Comparison of ENCODE assay signal across 20 cellular contexts in the genomic region with DNA sequence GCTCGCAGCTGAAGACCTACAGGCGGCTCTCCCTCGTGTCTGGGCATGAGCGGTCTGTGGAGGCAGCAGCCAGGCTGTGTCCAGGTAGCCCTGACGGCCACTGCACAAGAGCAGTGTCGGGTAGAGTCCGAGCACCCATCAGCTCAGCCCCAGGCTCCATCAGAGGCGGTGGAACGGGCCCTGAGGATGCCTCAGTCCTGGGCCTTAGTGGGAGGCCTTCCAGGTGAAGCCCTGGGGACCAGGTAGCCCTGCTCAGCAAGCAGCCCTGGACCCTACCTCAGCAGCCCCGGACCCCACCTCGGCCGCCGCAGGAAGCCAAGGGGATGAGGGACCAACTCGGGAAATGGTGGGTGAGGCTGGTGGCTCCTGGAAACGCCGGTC. TPM values are rescaled to one million over a fixed set of nuclear protein-coding genes. Genes with fewer than 3 reads are reported as not detected.
A peak's percentile ranks its signal among the peaks of the same experiment; 100 is the strongest.
DNase-seq lines count a peak whose midpoint lies in the region; ATAC-seq and TF ChIP-seq lines count a peak whose summit lies in the region.
"Had no signal": no experiment of that assay in that cellular context is flagged by ENCODE, and none has a peak within 500 bp of the region (broad histone marks: within the 10 kb centered on the region; RNA-seq: fewer than 3 reads in every experiment).

No MANE protein-coding gene starts in this region.

- WGBS in neuronal stem cell (ENCODE audit: extremely low coverage in 2 of 2, insufficient read length in 2 of 2, insufficient replicate concordance in 1 of 2), 2 donors = no CpG with 5 or more reads among the region's 16 CpGs
- 92 to 94% methylated on average over 14 to 16 of the region's 16 CpGs for WGBS in aorta, 2 donors

- H2BK5ac ChIP-seq in neuronal stem cell (ENCODE audit: low read length) = no peak overlapping the region

- H3K4me2 ChIP-seq in neuronal stem cell (ENCODE audit: insufficient read depth, low read length, poor library complexity, severe bottlenecking) = no peak overlapping the region

- H3K23ac ChIP-seq in neuronal stem cell (ENCODE audit: low read depth, low read length, poor library complexity) = peak overlapping the region; percentile 46

- intact Hi-C loops in Right ventricle myocardium superior (cut with DNase I) = no loop called here
- intact Hi-C loops in aorta (cut with DNase I) = no loop called here

- H3K9me3 ChIP-seq in right atrium auricular region = peaks cover 0 to 6% of the 10 kb centered on the region in 2 donors
- peaks cover 2 to 4% of the 10 kb centered on the region in 2 donors for H3K9me3 ChIP-seq in neuronal stem cell (replicated peaks in 1 of 2; ENCODE audit: control insufficient read depth in 2 of 2, insufficient read depth in 1 of 2, low read depth in 1 of 2, low read length in 2 of 2)
- H3K9me3 ChIP-seq in aorta (ENCODE audit: control insufficient read depth, low read length) = no peaks in the 10 kb centered on the region
- H3K9me3 ChIP-seq: HAP-1, MG63 had no signal

- H3K36me3 ChIP-seq in right atrium auricular region (no peaks in the 10 kb centered on the region), neuronal stem cell (replicated peaks in 1 of 2; ENCODE audit: control insufficient read depth in 2 of 2, insufficient read depth in 2 of 2, low read length in 2 of 2) (no peaks in the 10 kb centered on the region), aorta (ENCODE audit: control insufficient read depth in 1 of 2, insufficient read depth in 2 of 2, low read length in 1 of 2) (no peaks in the 10 kb centered on the region)
- H3K36me3 ChIP-seq: HAP-1, MG63 had no signal

- no peak for DNase-seq in Right ventricle myocardium superior
- no peak for DNase-seq in right atrium auricular region (ENCODE audit: low spot score)
- no peak for DNase-seq in neuronal stem cell (ENCODE audit: low spot score)
- DNase-seq in aorta = peak; percentile 36 to 74
- no peak for DNase-seq in NCI-H526 treated with DMSO at 0.1 percent for 48 hours (lab: John Stamatoyannopoulos, UW)
- no peak for DNase-seq in dermis blood vessel endothelial cell
- DNase-seq: 8988T, DMS79 treated with DMSO at 0.1 percent for 48 hours, Kasumi-1, MG63, NCI-H1048, NCI-H1436, NCI-H2029 treated with DMSO at 0.1 percent for 48 hours, NCI-H446, SHP77 treated with DMSO at 0.1 percent for 48 hours had no signal

- ATAC-seq in Right ventricle myocardium superior (ENCODE audit: poor library complexity) = peak; percentile 15
- peak; percentile 9 for ATAC-seq in esophagus mucosa
- ATAC-seq in aorta (ENCODE audit: low FRiP score) = no peak
- ATAC-seq in GM21737 (IDR thresholded peaks at IDR 0.05; ENCODE audit: unreplicated experiment) = no peak

- no peak overlapping the region for H4K8ac ChIP-seq in neuronal stem cell (ENCODE audit: low read depth, low read length)

- H3K27ac ChIP-seq in right atrium auricular region (no peak overlapping the region), neuronal stem cell (replicated peaks; ENCODE audit: low read length) (no peak overlapping the region), aorta (ENCODE audit: low read depth in 1 of 2, low read length in 2 of 2) (no peak overlapping the region)

- H3K4me3 ChIP-seq in right atrium auricular region = no peak overlapping the region
- no peak overlapping the region for H3K4me3 ChIP-seq in neuronal stem cell (ENCODE audit: low read length in 2 of 2)
- H3K4me3 ChIP-seq in aorta (ENCODE audit: low read length in 2 of 2) = no peak overlapping the region
- H3K4me3 ChIP-seq: HAP-1, MG63 had no signal

- TF ChIP-seq CTCF in right atrium auricular region (IDR thresholded peaks at IDR 0.05) = no peak

- no peak overlapping the region for H3K4ac ChIP-seq in neuronal stem cell (ENCODE audit: low read length)

- H2BK15ac ChIP-seq in neuronal stem cell (ENCODE audit: low read length) = peak overlapping the region; percentile 52

- H2BK12ac ChIP-seq in neuronal stem cell (ENCODE audit: low read length) = no peak overlapping the region

- H2AK5ac ChIP-seq in neuronal stem cell (ENCODE audit: low read depth, low read length) = peak overlapping the region; percentile 64

- no peaks in the 10 kb centered on the region for H3K4me1 ChIP-seq in right atrium auricular region
- no peaks in the 10 kb centered on the region for H3K4me1 ChIP-seq in neuronal stem cell (ENCODE audit: control insufficient read depth in 2 of 2, insufficient read depth in 1 of 2, low read depth in 1 of 2, low read length in 2 of 2)
- no peaks in the 10 kb centered on the region for H3K4me1 ChIP-seq in aorta (ENCODE audit: control insufficient read depth in 1 of 2, insufficient read depth in 2 of 2, low read length in 2 of 2)
- H3K4me1 ChIP-seq: HAP-1 had no signal

- H3K9ac ChIP-seq in neuronal stem cell (ENCODE audit: low read depth, low read length, poor library complexity) = peak overlapping the region; percentile 10

- H3K27me3 ChIP-seq in right atrium auricular region = no peaks in the 10 kb centered on the region
- H3K27me3 ChIP-seq in neuronal stem cell (ENCODE audit: control insufficient read depth in 3 of 3, insufficient read depth in 3 of 3, low read depth in 1 of 3, low read length in 3 of 3) = peaks cover 0 to 14% (median 0%) of the 10 kb centered on the region in 3 experiments
- no peaks in the 10 kb centered on the region for H3K27me3 ChIP-seq in aorta (ENCODE audit: control insufficient read depth in 1 of 2, insufficient read depth in 2 of 2, low read length in 1 of 2)
- H3K27me3 ChIP-seq: MG63 had no signal

- no peak overlapping the region for H4K91ac ChIP-seq in neuronal stem cell (ENCODE audit: low read depth, low read length, poor library complexity)

- no peak overlapping the region for H2AFZ ChIP-seq in neuronal stem cell (ENCODE audit: low read length)

- H3K79me1 ChIP-seq in neuronal stem cell (ENCODE audit: low read depth, low read length) = no peaks in the 10 kb centered on the region

- H3K14ac ChIP-seq in neuronal stem cell (ENCODE audit: low read length) = no peak overlapping the region

- peak overlapping the region; percentile 86 for H3K18ac ChIP-seq in neuronal stem cell (ENCODE audit: low read length)

- no peak overlapping the region for H2BK120ac ChIP-seq in neuronal stem cell (ENCODE audit: low read depth, low read length)

RNA-seq across cellular contexts. Expression of a gene that starts 21.3 kb away (rescaled TPM):
- 24.4 TPM for total RNA-seq in Right ventricle myocardium superior
- total RNA-seq in right atrium auricular region = 10 to 100 TPM; 18.8 to 30.6 TPM
- 6.1 TPM for total RNA-seq in esophagus mucosa
- polyA plus RNA-seq in neuronal stem cell (2013, experiment 1 of 2) = 3.0 TPM
- 2.9 TPM for polyA plus RNA-seq in neuronal stem cell (2013, experiment 2 of 2)
- total RNA-seq in aorta = 10 to 100 TPM; 30.7 to 33.6 TPM
- polyA plus RNA-seq in aorta = 10 to 100 TPM in 1 of 2 donors, 1 to 10 TPM in 1; 7.8 to 10.2 TPM
- total RNA-seq in dermis blood vessel endothelial cell = 7.6 and 11.6 TPM in 2 replicates

RNA-seq across cellular contexts. Expression of a gene that starts 58.2 kb away (rescaled TPM):
- total RNA-seq in Right ventricle myocardium superior (3.6 TPM), right atrium auricular region (1 to 10 TPM; 4.8 to 5.9 TPM), esophagus mucosa (0.52 TPM), aorta (10 to 100 TPM; 11.4 to 13.9 TPM), dermis blood vessel endothelial cell (0.74 and 1.2 TPM in 2 replicates)
- polyA plus RNA-seq in neuronal stem cell (2013, experiment 1 of 2) = 0.26 TPM
- 0.24 TPM for polyA plus RNA-seq in neuronal stem cell (2013, experiment 2 of 2)
- polyA plus RNA-seq in aorta = 10 to 100 TPM; 14.7 to 16.4 TPM
- polyA plus RNA-seq: CD14-positive monocyte, IgD-negative memory B cell had no signal

Comparison
In these comparisons a context has a peak if more than half of its experiments do, and no peak if none do; other contexts are left out.
1. ATAC-seq: peak in Right ventricle myocardium superior (single experiment) and esophagus mucosa (single experiment); none in aorta (single experiment) and GM21737 (single experiment).
2. DNase-seq: peak in aorta (2 of 2); none in Right ventricle myocardium superior (single experiment), right atrium auricular region (single experiment), neuronal stem cell (single experiment), NCI-H526 treated with DMSO at 0.1 percent for 48 hours (single experiment) and dermis blood vessel endothelial cell (single experiment).